In genomic region chr13:113628291-113629270, GRCh38 we compare ENCODE assay signal across 28 cellular contexts. TPM values are rescaled to one million over a fixed set of nuclear protein-coding genes. Genes with fewer than 3 reads are reported as not detected.
A peak's percentile ranks its signal among the peaks of the same experiment; 100 is the strongest.
DNase-seq lines count a peak whose midpoint lies in the region; ATAC-seq, FAIRE-seq and TF ChIP-seq lines count a peak whose summit lies in the region.
"Had no signal": no experiment of that assay in that cellular context is flagged by ENCODE, and none has a peak within 500 bp of the region (broad histone marks: within the 10 kb centered on the region; RNA-seq: fewer than 3 reads in every experiment).

No MANE protein-coding gene starts in this region.

- H3K9me3 ChIP-seq in pancreas: no peaks in the 10 kb centered on the region
- H3K9me3 ChIP-seq: Caco-2, tibial nerve had no signal

- H3K4me1 ChIP-seq in pancreas: no peaks in the 10 kb centered on the region
- H3K4me1 ChIP-seq: Caco-2 had no signal

- DNase-seq in COLO668 (lab: John Stamatoyannopoulos, UW; ENCODE audit: unreplicated experiment): peak; percentile 35
- DNase-seq in pancreas: peak in 3 of 6 donors; percentile 13 to 45 (median 43)
- DNase-seq in stimulated activated CD4-positive, alpha-beta T cell treated with anti-CD3 and anti-CD28 coated beads, Interleukin-12 subunit alpha, Interleukin-12 subunit beta, amount 100 ng/mL, for 4 hours: no peak
- DNase-seq in NCI-H82 (lab: John Stamatoyannopoulos, UW): no peak
- DNase-seq in stimulated activated naive CD4-positive, alpha-beta T cell treated with Interleukin-2 at 50 U/mL for 16 hours (lab: John Stamatoyannopoulos, UW): no peak
- DNase-seq: activated B cell treated with CpG ODN at 0.5 μM for 24 hours; activated CD8-positive, alpha-beta T cell treated with anti-CD3 and anti-CD28 coated beads for 36 hours; activated T-cell treated with anti-CD3 and anti-CD28 coated beads, Interleukin-2, amount 50 U/mL, for 24 hours; foreskin fibroblast; Karpas-422; NCI-H1048; NCI-H2081 treated with DMSO at 0.1 percent for 48 hours; NCI-H524 treated with DMSO at 0.1 percent for 48 hours; SHP77 treated with DMSO at 0.1 percent for 48 hours; T-helper 1 cell had no signal

- 87 to 92% methylated on average over 29 to 30 of the region's 30 CpGs for WGBS in pancreas, 2 donors

- FAIRE-seq in pancreas (lab: Jason Lieb, UNC): no peak
- FAIRE-seq: colon, endothelial cell of umbilical vein had no signal

- TF ChIP-seq CTCF in VCaP (conservative IDR thresholded peaks at IDR 0.05) (no peak), pancreas (IDR thresholded peaks at IDR 0.05) (no peak)

- no peak overlapping the region for H3K4me3 ChIP-seq in pancreas
- H3K4me3 ChIP-seq: tibial nerve had no signal

- H3K36me3 ChIP-seq in pancreas: peaks cover 0 to 5% (median 3%) of the 10 kb centered on the region in 3 donors

- ATAC-seq in esophagus mucosa (peak; percentile 40), pancreas (peak in 3 of 4 donors; percentile 21 to 68 (median 61)), GM21529 (IDR thresholded peaks at IDR 0.05; ENCODE audit: unreplicated experiment) (no peak)
- ATAC-seq: activated CD8-positive, alpha-beta T cell treated with anti-CD3 and anti-CD28 coated beads for 36 hours; natural killer cell treated with Interleukin-12 subunit alpha and Interleukin-12 subunit beta and Interleukin-15 and Interleukin-18, amount 100 ng/mL, for 72 hours; stimulated activated effector memory CD8-positive, alpha-beta T cell treated with anti-CD3 and anti-CD28 coated beads, Interleukin-12 subunit alpha, Interleukin-12 subunit beta, amount 100 ng/mL, for 72 hours had no signal

- H3K27ac ChIP-seq in VCaP (peak overlapping the region; percentile 64), pancreas (no peak overlapping the region)
- H3K27ac ChIP-seq: tibial nerve had no signal

- intact Hi-C loops in pancreas (cut with DNase I): no loop called here

- H3K27me3 ChIP-seq in pancreas: no peaks in the 10 kb centered on the region
- H3K27me3 ChIP-seq: tibial nerve had no signal

RNA-seq across cellular contexts. Expression of gene ATP4B, which starts 29.4 kb away (rescaled TPM):
- total RNA-seq in esophagus mucosa (not detected), pancreas (not detected)
- not detected for polyA plus RNA-seq in pancreas
- total RNA-seq: activated B cell treated with CpG ODN at 0.5 μM for 24 hours; activated CD8-positive, alpha-beta T cell treated with anti-CD3 and anti-CD28 coated beads for 36 hours; Caco-2; Daoy; endothelial cell of umbilical vein; kidney epithelial cell; mesenteric fat pad; natural killer cell treated with Interleukin-12 subunit alpha and Interleukin-12 subunit beta and Interleukin-15 and Interleukin-18, amount 100 ng/mL, for 72 hours; renal cortical epithelial cell; tibial nerve had no signal

RNA-seq across cellular contexts. Expression of gene GRK1, which starts 38.4 kb away (rescaled TPM):
- total RNA-seq in esophagus mucosa (not detected), pancreas (not detected)
- polyA plus RNA-seq in pancreas: under 1 TPM; 0.02 to 0.04 TPM
- total RNA-seq: Caco-2, Daoy, endothelial cell of umbilical vein, kidney epithelial cell, mesenteric fat pad, renal cortical epithelial cell, tibial nerve had no signal
- polyA plus RNA-seq: endothelial cell of umbilical vein had no signal

RNA-seq across cellular contexts. Expression of gene TFDP1, which starts 44.0 kb away (rescaled TPM):
- total RNA-seq in esophagus mucosa (82.2 TPM), pancreas (10 to 100 TPM; 10.3 to 24.7 (median 17.9) TPM)
- polyA plus RNA-seq in pancreas: 10 to 100 TPM; 10.9 to 22.3 TPM
